9 cellular contexts compared by ENCODE assay signal in the genomic region with DNA sequence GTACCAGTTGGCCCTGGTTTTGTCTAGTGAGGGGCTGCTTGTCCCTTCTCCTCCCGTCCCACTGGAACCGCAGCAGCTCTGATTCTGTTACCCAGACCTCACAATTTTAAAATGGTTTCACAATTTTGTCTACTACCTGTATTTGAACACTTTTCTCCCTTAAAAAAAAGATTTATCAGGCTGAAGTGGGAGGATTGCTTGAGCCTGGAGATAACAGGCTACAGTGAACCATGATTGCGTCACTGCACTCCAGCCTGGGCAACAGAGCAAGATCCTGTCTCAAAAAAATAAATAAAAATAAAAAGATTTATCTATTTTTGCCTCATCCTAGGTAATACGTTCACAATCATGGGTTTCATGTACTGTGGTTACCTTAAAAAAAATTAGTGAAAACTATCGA. TPM values are rescaled to one million over a fixed set of nuclear protein-coding genes. Genes with fewer than 3 reads are reported as not detected.
DNase-seq lines count a peak whose midpoint lies in the region; ATAC-seq, FAIRE-seq and TF ChIP-seq lines count a peak whose summit lies in the region.
"Had no signal": no experiment of that assay in that cellular context is flagged by ENCODE, and none has a peak within 500 bp of the region (broad histone marks: within the 10 kb centered on the region; RNA-seq: fewer than 3 reads in every experiment).

No MANE protein-coding gene starts in this region.

- H2BK120ac ChIP-seq in trophoblast cell (ENCODE audit: insufficient read depth, low read length, poor library complexity) = no peak overlapping the region

- H3K14ac ChIP-seq in trophoblast cell (ENCODE audit: low read length) = peak overlapping the region; percentile 38

- H3K18ac ChIP-seq in trophoblast cell (ENCODE audit: low read length) = no peak overlapping the region

- no peak overlapping the region for H2AFZ ChIP-seq in trophoblast cell (ENCODE audit: insufficient read depth, low read length, poor library complexity)

- DNase-seq in RWPE1 (ENCODE audit: low spot score) (no peak), epithelial cell of prostate (ENCODE audit: low read depth, low spot score) (no peak), trophoblast cell (peak in 1 of 2 donors; percentile 46), frontal cortex (ENCODE audit: low spot score in 2 of 2) (no peak), anterior cingulate cortex (lab: John Stamatoyannopoulos, UW) (no peak), NCI-H1436 (lab: John Stamatoyannopoulos, UW) (no peak)

- H3K9ac ChIP-seq in trophoblast cell (ENCODE audit: low read length) = no peak overlapping the region

- no CpG with 5 or more reads among the region's 5 CpGs for WGBS in trophoblast cell (ENCODE audit: extremely low coverage, insufficient coverage, insufficient read length)

- POLR2A ChIA-PET in RWPE1 (lab: Yijun Ruan, JAX; ENCODE audit: low non-redundant PET) = no interaction called here

- peak overlapping the region; percentile 88 for H4K8ac ChIP-seq in trophoblast cell (ENCODE audit: low read depth, low read length)

- peaks cover 32% of the 10 kb centered on the region for H3K79me2 ChIP-seq in DOHH2 (ENCODE audit: control insufficient read depth, low read length)
- H3K79me2 ChIP-seq in trophoblast cell (ENCODE audit: control insufficient read depth, insufficient read depth, low read length, poor library complexity) = peaks cover 3% of the 10 kb centered on the region

- CTCF ChIA-PET in RWPE1 (lab: Yijun Ruan, JAX) = no interaction called here

- H3K9me2 ChIP-seq in DOHH2 (replicated peaks; ENCODE audit: control insufficient read depth, low read length) = no peaks in the 10 kb centered on the region

- no peaks in the 10 kb centered on the region for H3K27me3 ChIP-seq in DOHH2 (ENCODE audit: control insufficient read depth, low read length)
- no peaks in the 10 kb centered on the region for H3K27me3 ChIP-seq in trophoblast cell (ENCODE audit: insufficient read depth, low read length)

- FAIRE-seq in frontal cortex (lab: Jason Lieb, UNC) = no peak

- peaks cover 28% of the 10 kb centered on the region for H3K36me3 ChIP-seq in DOHH2 (ENCODE audit: control insufficient read depth, low read length)
- H3K36me3 ChIP-seq in trophoblast cell (ENCODE audit: control insufficient read depth in 1 of 2, insufficient read depth in 2 of 2, low read length in 2 of 2) = peaks cover 21 to 26% of the 10 kb centered on the region in 2 experiments

- no peak overlapping the region for H2BK12ac ChIP-seq in trophoblast cell (ENCODE audit: low read length)

- peaks cover 14% of the 10 kb centered on the region; the same call in 1 of the 2 replicates for H4K20me1 ChIP-seq in DOHH2 (ENCODE audit: control insufficient read depth, insufficient read depth, low read depth, low read length)

- peak overlapping the region; percentile 87 for H4K12ac ChIP-seq in trophoblast cell (ENCODE audit: low read depth, low read length)

- H3K4ac ChIP-seq in trophoblast cell (ENCODE audit: low read depth, low read length) = peak overlapping the region; percentile 42

- peaks cover 19% of the 10 kb centered on the region for H3K79me1 ChIP-seq in trophoblast cell (ENCODE audit: low read length)

- peaks cover 4% of the 10 kb centered on the region; the same call in 1 of the 2 replicates for H3F3A ChIP-seq in DOHH2 (ENCODE audit: control insufficient read depth, insufficient read depth)

- H2BK5ac ChIP-seq in trophoblast cell (ENCODE audit: low read depth, low read length, poor library complexity) = no peak overlapping the region

- peak overlapping the region; percentile 78 for H4K91ac ChIP-seq in trophoblast cell (ENCODE audit: low read depth, low read length)

- peak overlapping the region; percentile 82 for H3K4me3 ChIP-seq in DOHH2 (ENCODE audit: low read length)
- no peak overlapping the region for H3K4me3 ChIP-seq in trophoblast cell (ENCODE audit: low read depth, low read length)

- H3K27ac ChIP-seq in DOHH2 (ENCODE audit: low read depth, low read length) (peak overlapping the region; percentile 73), RWPE1 (peak overlapping the region; percentile 93), epithelial cell of prostate (peak overlapping the region; percentile 83), trophoblast cell (ENCODE audit: low read depth, low read length) (peak overlapping the region; percentile 80)

- H2AK5ac ChIP-seq in trophoblast cell (ENCODE audit: low read length) = peak overlapping the region; percentile 3

- no peak for ATAC-seq in HG03175 (IDR thresholded peaks at IDR 0.05; ENCODE audit: unreplicated experiment)

- peak overlapping the region; percentile 97 for H3K4me2 ChIP-seq in DOHH2 (ENCODE audit: low read length)
- H3K4me2 ChIP-seq in trophoblast cell (ENCODE audit: low read length) = peak overlapping the region; percentile 92

- H3K9me3 ChIP-seq in DOHH2 (ENCODE audit: control insufficient read depth, insufficient read depth, low read length) (no peaks in the 10 kb centered on the region), trophoblast cell (ENCODE audit: insufficient read depth, low read depth, low read length) (peaks cover 3% of the 10 kb centered on the region)

- TF ChIP-seq CTCF in DOHH2 (IDR thresholded peaks at IDR 0.05; ENCODE audit: low read depth, low read length, poor library complexity, severe bottlenecking) = no peak
- TF ChIP-seq CTCF in RWPE1 (conservative IDR thresholded peaks at IDR 0.05; ENCODE audit: low read depth) = no peak

- no peak overlapping the region for H3K23ac ChIP-seq in trophoblast cell (ENCODE audit: low read length)

- H3K4me1 ChIP-seq in DOHH2 (ENCODE audit: control insufficient read depth, low read length) (peaks cover 31% of the 10 kb centered on the region), trophoblast cell (ENCODE audit: control insufficient read depth in 1 of 2, insufficient read depth in 2 of 2, low read length in 2 of 2) (peaks cover 11 to 17% of the 10 kb centered on the region in 2 experiments)

RNA-seq across cellular contexts. Expression of a gene that starts 1.4 kb away (rescaled TPM):
- 9.5 and 9.8 TPM in 2 replicates for polyA plus RNA-seq in trophoblast cell (2013)
- total RNA-seq in frontal cortex = 36.7 TPM

RNA-seq across cellular contexts. Expression of a gene that starts 15.1 kb away (rescaled TPM):
- polyA plus RNA-seq in trophoblast cell (2013) = 20.7 and 21.0 TPM in 2 replicates
- 0.82 TPM for total RNA-seq in frontal cortex

RNA-seq across cellular contexts. Expression of a gene that starts 23.2 kb away (rescaled TPM):
- 1.6 and 1.8 TPM in 2 replicates for polyA plus RNA-seq in trophoblast cell (2013)
- not detected for total RNA-seq in frontal cortex
- total RNA-seq: T-helper 2 cell treated with Interferon-gamma antibody and Interleukin-4, amounts not matched to agents 100 ng/mL and 5 ng/mL, for 36 hours had no signal

RNA-seq across cellular contexts. Expression of a gene that starts 24.4 kb away (rescaled TPM):
- 53.3 and 55.9 TPM in 2 replicates for polyA plus RNA-seq in trophoblast cell (2013)
- 18.3 TPM for total RNA-seq in frontal cortex

RNA-seq across cellular contexts. Expression of a gene that starts 27.3 kb away (rescaled TPM):
- not detected in 2 replicates for polyA plus RNA-seq in trophoblast cell (2013)
- total RNA-seq in frontal cortex = not detected
- total RNA-seq: T-helper 2 cell treated with Interferon-gamma antibody and Interleukin-4, amounts not matched to agents 100 ng/mL and 5 ng/mL, for 36 hours had no signal
